ENCODE assay signal across 9 cellular contexts in genomic region chr7:150406565-150407421, GRCh38. TPM values are rescaled to one million over a fixed set of nuclear protein-coding genes. Genes with fewer than 3 reads are reported as not detected.
A peak's percentile ranks its signal among the peaks of the same experiment; 100 is the strongest.
DNase-seq lines count a peak whose midpoint lies in the region; ATAC-seq and TF ChIP-seq lines count a peak whose summit lies in the region.
"Had no signal": no experiment of that assay in that cellular context is flagged by ENCODE, and none has a peak within 500 bp of the region (broad histone marks: within the 10 kb centered on the region; RNA-seq: fewer than 3 reads in every experiment).

No MANE protein-coding gene starts in this region.

- peak; percentile 50 for ATAC-seq in GM19468 (IDR thresholded peaks at IDR 0.05; ENCODE audit: extremely low read depth, unreplicated experiment)
- peak; percentile 55 for ATAC-seq in HG03558 (IDR thresholded peaks at IDR 0.05; ENCODE audit: extremely low read depth, unreplicated experiment)
- peak; percentile 48 to 63 for ATAC-seq in activated T-cell treated with anti-CD3 and anti-CD28 coated beads, Interleukin-2, amount 50 U/mL, for 4 hours
- ATAC-seq in stimulated activated effector memory CD8-positive, alpha-beta T cell treated with anti-CD3 and anti-CD28 coated beads, Interleukin-12 subunit alpha, Interleukin-12 subunit beta, amount 100 ng/mL, for 72 hours, result peak; percentile 59

- no peaks in the 10 kb centered on the region for H3K27me3 Mint-ChIP-seq in activated T-cell treated with anti-CD3 and anti-CD28 coated beads, Interleukin-2, amount 50 U/mL, for 4 hours (ENCODE audit: low read depth)
- peaks cover 0 to 7% (median 5%) of the 10 kb centered on the region in 3 donors for H3K27me3 Mint-ChIP-seq in immature natural killer cell (ENCODE audit: low read depth in 3 of 3)

- peaks cover 33% of the 10 kb centered on the region for H3K4me1 Mint-ChIP-seq in activated T-cell treated with anti-CD3 and anti-CD28 coated beads, Interleukin-2, amount 50 U/mL, for 4 hours (ENCODE audit: low read depth)
- peaks cover 41 to 42% of the 10 kb centered on the region in 2 donors for H3K4me1 Mint-ChIP-seq in immature natural killer cell
- H3K4me1 Mint-ChIP-seq in stimulated activated effector memory CD8-positive, alpha-beta T cell treated with anti-CD3 and anti-CD28 coated beads, Interleukin-12 subunit alpha, Interleukin-12 subunit beta, amount 100 ng/mL, for 72 hours, result peaks cover 39% of the 10 kb centered on the region

- H3K27ac Mint-ChIP-seq in immature natural killer cell, result peak overlapping the region; percentile 90 to 98 (median 97)
- H3K27ac Mint-ChIP-seq in stimulated activated effector memory CD8-positive, alpha-beta T cell treated with anti-CD3 and anti-CD28 coated beads, Interleukin-12 subunit alpha, Interleukin-12 subunit beta, amount 100 ng/mL, for 72 hours, result peak overlapping the region; percentile 87

- H3K9me3 Mint-ChIP-seq in activated T-cell treated with anti-CD3 and anti-CD28 coated beads, Interleukin-2, amount 50 U/mL, for 4 hours, result no peaks in the 10 kb centered on the region
- no peaks in the 10 kb centered on the region for H3K9me3 Mint-ChIP-seq in immature natural killer cell
- H3K9me3 Mint-ChIP-seq in stimulated activated effector memory CD8-positive, alpha-beta T cell treated with anti-CD3 and anti-CD28 coated beads, Interleukin-12 subunit alpha, Interleukin-12 subunit beta, amount 100 ng/mL, for 72 hours, result no peaks in the 10 kb centered on the region

- DNase-seq in DMS53 treated with DMSO at 0.1 percent for 48 hours (lab: John Stamatoyannopoulos, UW; ENCODE audit: unreplicated experiment) (peak; percentile 53), immature natural killer cell (peak; percentile 44 to 49 (median 47)), AML-193 (lab: John Stamatoyannopoulos, UW) (no peak), HEK293T (ENCODE audit: extremely low spot score) (no peak)
- DNase-seq in activated T-cell treated with anti-CD3 and anti-CD28 coated beads, Interleukin-2, amount 50 U/mL, for 4 hours, result no peak
- DNase-seq in stimulated activated effector memory CD8-positive, alpha-beta T cell treated with anti-CD3 and anti-CD28 coated beads, Interleukin-12 subunit alpha, Interleukin-12 subunit beta, amount 100 ng/mL, for 72 hours (ENCODE audit: low spot score in 2 of 2), result peak in 1 of 2 donors; percentile 61

- H3K36me3 Mint-ChIP-seq in activated T-cell treated with anti-CD3 and anti-CD28 coated beads, Interleukin-2, amount 50 U/mL, for 4 hours (ENCODE audit: insufficient read depth), result peaks cover 10% of the 10 kb centered on the region
- peaks cover 5 to 13% (median 7%) of the 10 kb centered on the region in 3 donors for H3K36me3 Mint-ChIP-seq in immature natural killer cell
- H3K36me3 Mint-ChIP-seq in stimulated activated effector memory CD8-positive, alpha-beta T cell treated with anti-CD3 and anti-CD28 coated beads, Interleukin-12 subunit alpha, Interleukin-12 subunit beta, amount 100 ng/mL, for 72 hours, result peaks cover 10% of the 10 kb centered on the region

- POLR2A ChIA-PET in HEK293T (lab: Yijun Ruan, JAX), result interaction anchor here (0.8 to 2.9 kb wide), 6 partner anchors 11 to 98 kb away, joined by 3 to 15 read pairs (median 4); partner anchors contain the start of genes ACTR3C, LRRC61 and REPIN1

- peak overlapping the region; percentile 92 for H3K4me3 Mint-ChIP-seq in activated T-cell treated with anti-CD3 and anti-CD28 coated beads, Interleukin-2, amount 50 U/mL, for 4 hours
- peak overlapping the region; percentile 87 to 98 (median 95) for H3K4me3 Mint-ChIP-seq in immature natural killer cell
- peak overlapping the region; percentile 87 for H3K4me3 Mint-ChIP-seq in stimulated activated effector memory CD8-positive, alpha-beta T cell treated with anti-CD3 and anti-CD28 coated beads, Interleukin-12 subunit alpha, Interleukin-12 subunit beta, amount 100 ng/mL, for 72 hours

- CTCF ChIA-PET in HEK293T (lab: Yijun Ruan, JAX), result interaction anchor here (1.0 to 2.3 kb wide), 3 partner anchors 11 to 121 kb away, joined by 3 to 7 read pairs (median 5); no protein-coding TSS in a partner anchor

TF ChIP-seq in HEK293T, 16 proteins besides CTCF, POLR2A, EP300 and RAD21:
- TF ChIP-seq L3MBTL2 (conservative IDR thresholded peaks at IDR 0.05) (no peak), FOXM1 (IDR thresholded peaks at IDR 0.05; ENCODE audit: borderline replicate concordance) (no peak), LEF1 (IDR thresholded peaks at IDR 0.05; ENCODE audit: borderline replicate concordance) (no peak), SUZ12 (IDR thresholded peaks at IDR 0.05) (no peak), NFRKB (IDR thresholded peaks at IDR 0.05) (no peak), SP1 (IDR thresholded peaks at IDR 0.05) (no peak), HDGF (IDR thresholded peaks at IDR 0.05; ENCODE audit: borderline replicate concordance) (no peak), ARNT (IDR thresholded peaks at IDR 0.05) (no peak), ZNF384 (IDR thresholded peaks at IDR 0.05) (no peak), BHLHE40 (IDR thresholded peaks at IDR 0.05; ENCODE audit: borderline replicate concordance) (no peak), TARDBP (IDR thresholded peaks at IDR 0.05) (no peak), ELF4 (IDR thresholded peaks at IDR 0.05) (no peak), CTBP1 (IDR thresholded peaks at IDR 0.05; ENCODE audit: borderline replicate concordance) (no peak), FOXK2 (IDR thresholded peaks at IDR 0.05) (no peak), FOXA1 (IDR thresholded peaks at IDR 0.05) (no peak)
- TF ChIP-seq, protein P1, sequence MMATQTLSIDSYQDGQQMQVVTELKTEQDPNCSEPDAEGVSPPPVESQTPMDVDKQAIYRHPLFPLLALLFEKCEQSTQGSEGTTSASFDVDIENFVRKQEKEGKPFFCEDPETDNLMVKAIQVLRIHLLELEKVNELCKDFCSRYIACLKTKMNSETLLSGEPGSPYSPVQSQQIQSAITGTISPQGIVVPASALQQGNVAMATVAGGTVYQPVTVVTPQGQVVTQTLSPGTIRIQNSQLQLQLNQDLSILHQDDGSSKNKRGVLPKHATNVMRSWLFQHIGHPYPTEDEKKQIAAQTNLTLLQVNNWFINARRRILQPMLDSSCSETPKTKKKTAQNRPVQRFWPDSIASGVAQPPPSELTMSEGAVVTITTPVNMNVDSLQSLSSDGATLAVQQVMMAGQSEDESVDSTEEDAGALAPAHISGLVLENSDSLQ (IDR thresholded peaks at IDR 0.05), result no peak
TF ChIP-seq in HEK293T: peak in this region for 0.

RNA-seq across cellular contexts. Expression of gene ZNF775, which starts 27.7 kb away (rescaled TPM):
- total RNA-seq in activated T-cell treated with anti-CD3 and anti-CD28 coated beads, Interleukin-2, amount 50 U/mL, for 4 hours, result 1 to 10 TPM; 3.4 to 4.5 (median 4.2) TPM
- 1 to 10 TPM; 3.3 to 5.5 (median 5.5) TPM for polyA plus RNA-seq in immature natural killer cell

RNA-seq across cellular contexts. Expression of gene REPIN1, which starts 38.2 kb away (rescaled TPM):
- total RNA-seq in activated T-cell treated with anti-CD3 and anti-CD28 coated beads, Interleukin-2, amount 50 U/mL, for 4 hours, result 10 to 100 TPM; 54.7 to 68.4 (median 62.6) TPM
- 10 to 100 TPM; 40.6 to 86.0 (median 43.2) TPM for polyA plus RNA-seq in immature natural killer cell

RNA-seq across cellular contexts. Expression of gene GIMAP8, which starts 43.6 kb away (rescaled TPM):
- total RNA-seq in activated T-cell treated with anti-CD3 and anti-CD28 coated beads, Interleukin-2, amount 50 U/mL, for 4 hours, result 1 to 10 TPM; 3.5 to 4.0 (median 3.6) TPM
- 10 to 100 TPM in 1 of 3 donors, 1 to 10 TPM in 2; 2.6 to 25.1 (median 5.0) TPM for polyA plus RNA-seq in immature natural killer cell
- total RNA-seq: SK-MEL-5 had no signal

Comparison
In these comparisons a context has a peak if more than half of its experiments do, and no peak if none do; other contexts are left out.
1. DNase-seq: peak in DMS53 treated with DMSO at 0.1 percent for 48 hours (single experiment) and immature natural killer cell (3 of 3); none in activated T-cell treated with anti-CD3 and anti-CD28 coated beads, Interleukin-2, amount 50 U/mL, for 4 hours (single experiment), AML-193 (0 of 2) and HEK293T (single experiment).
2. Peak in every context shown above with its lines, with median percentiles within 50 percentile points of each other: ATAC-seq and H3K4me3 Mint-ChIP-seq.